30 cellular contexts compared by ENCODE assay signal in the genomic region with DNA sequence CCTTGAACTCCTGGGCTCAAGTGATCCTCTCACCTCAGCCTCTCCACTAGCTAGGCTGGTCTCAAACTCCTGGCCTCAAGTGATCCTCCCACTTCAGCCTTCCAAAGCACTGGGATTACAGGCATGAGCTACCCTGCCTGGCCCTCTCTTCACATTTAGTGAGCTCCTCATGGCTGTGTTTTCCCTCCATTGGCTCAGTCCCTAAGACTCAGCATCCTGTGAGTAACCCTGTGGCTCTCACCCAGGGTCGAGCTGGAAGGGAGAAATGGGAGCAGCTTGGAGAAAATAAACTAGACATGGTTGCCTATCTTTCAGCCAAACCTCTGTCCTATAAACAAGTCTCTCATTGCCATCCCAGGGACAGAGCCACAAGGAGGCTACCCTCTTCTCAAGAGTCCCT. TPM values are rescaled to one million over a fixed set of nuclear protein-coding genes. Genes with fewer than 3 reads are reported as not detected.
"Had no signal": no experiment of that assay in that cellular context is flagged by ENCODE, and none has a peak within 500 bp of the region (broad histone marks: within the 10 kb centered on the region; RNA-seq: fewer than 3 reads in every experiment).

No MANE protein-coding gene starts in this region.

- H3K27ac Mint-ChIP-seq: activated CD4-positive, alpha-beta T cell treated with anti-CD3 and anti-CD28 coated beads, Interleukin-2, amount 10 ng/mL, durations not matched to agents 24 days and 14 days; activated CD8-positive, alpha-beta T cell treated with anti-CD3 and anti-CD28 coated beads for 36 hours; activated naive CD8-positive, alpha-beta T cell treated with anti-CD3 and anti-CD28 coated beads for 36 hours; immature natural killer cell; naive thymus-derived CD4-positive, alpha-beta T cell had no signal

- H3K4me3 Mint-ChIP-seq: activated CD4-positive, alpha-beta T cell treated with anti-CD3 and anti-CD28 coated beads, Interleukin-2, amount 10 ng/mL, durations not matched to agents 24 days and 14 days; activated CD8-positive, alpha-beta T cell treated with anti-CD3 and anti-CD28 coated beads for 36 hours; activated naive CD8-positive, alpha-beta T cell treated with anti-CD3 and anti-CD28 coated beads for 36 hours; immature natural killer cell; naive thymus-derived CD4-positive, alpha-beta T cell had no signal

- H3K9me3 ChIP-seq: adrenal gland, body of pancreas, colonic mucosa, heart left ventricle, pancreas, prostate gland, sigmoid colon, transverse colon had no signal

- H3K27ac ChIP-seq: adrenal gland, body of pancreas, colonic mucosa, dorsolateral prefrontal cortex, heart left ventricle, pancreas, prostate gland, transverse colon, WERI-Rb-1 had no signal

- H3K36me3 Mint-ChIP-seq: activated naive CD8-positive, alpha-beta T cell treated with anti-CD3 and anti-CD28 coated beads for 36 hours; immature natural killer cell had no signal

- DNase-seq: activated CD4-positive, alpha-beta T cell treated with anti-CD3 and anti-CD28 coated beads, Interleukin-2, amount 10 ng/mL, durations not matched to agents 24 days and 14 days; activated CD8-positive, alpha-beta T cell treated with anti-CD3 and anti-CD28 coated beads for 36 hours; activated naive CD4-positive, alpha-beta T cell; activated naive CD8-positive, alpha-beta T cell treated with anti-CD3 and anti-CD28 coated beads for 36 hours; activated T-cell treated with anti-CD3 and anti-CD28 coated beads, Interleukin-2, amount 50 U/mL, for 48 hours; aorta; body of pancreas; colonic mucosa; dorsolateral prefrontal cortex; effector memory CD4-positive, alpha-beta T cell; heart left ventricle; hypothalamus; immature natural killer cell; kidney; midbrain; naive thymus-derived CD4-positive, alpha-beta T cell; nucleus accumbens; pancreas; retina; sigmoid colon; small intestine; stimulated activated CD4-positive, alpha-beta T cell treated with anti-CD3 and anti-CD28 coated beads, Interleukin-1b, Interleukin-23, amount 100 ng/mL, for 48 hours; stimulated activated CD4-positive, alpha-beta T cell treated with anti-CD3 and anti-CD28 coated beads, Interleukin-4, amount 100 ng/mL, for 4 hours; stimulated activated CD8-positive, alpha-beta memory T cell treated with anti-CD3 and anti-CD28 coated beads, Interleukin-4, amount 100 ng/mL, for 48 hours; stimulated activated naive CD4-positive, alpha-beta T cell; transverse colon; WERI-Rb-1 had no signal

- H3K4me1 ChIP-seq: colonic mucosa, prostate gland had no signal

- H3K4me1 Mint-ChIP-seq: immature natural killer cell had no signal

- H3K36me3 ChIP-seq: adrenal gland, colonic mucosa, pancreas, prostate gland, sigmoid colon, transverse colon, WERI-Rb-1 had no signal

- H3K27me3 ChIP-seq: adrenal gland, body of pancreas, colonic mucosa, dorsolateral prefrontal cortex, heart left ventricle, pancreas, sigmoid colon, transverse colon had no signal

- H3K9me3 Mint-ChIP-seq: activated CD4-positive, alpha-beta T cell treated with anti-CD3 and anti-CD28 coated beads, Interleukin-2, amount 10 ng/mL, durations not matched to agents 24 days and 14 days; activated CD8-positive, alpha-beta T cell treated with anti-CD3 and anti-CD28 coated beads for 36 hours; activated naive CD8-positive, alpha-beta T cell treated with anti-CD3 and anti-CD28 coated beads for 36 hours; immature natural killer cell; naive thymus-derived CD4-positive, alpha-beta T cell had no signal

- H3K27me3 Mint-ChIP-seq: activated CD4-positive, alpha-beta T cell treated with anti-CD3 and anti-CD28 coated beads, Interleukin-2, amount 10 ng/mL, durations not matched to agents 24 days and 14 days; activated CD8-positive, alpha-beta T cell treated with anti-CD3 and anti-CD28 coated beads for 36 hours had no signal

- H3K4me3 ChIP-seq: adrenal gland, body of pancreas, colonic mucosa, dorsolateral prefrontal cortex, heart left ventricle, pancreas, prostate gland, sigmoid colon, transverse colon had no signal

RNA-seq across cellular contexts. Expression of a gene that starts 17.5 kb away (rescaled TPM):
- polyA plus RNA-seq: neural cell had no signal
